1 cellular context compared by ENCODE assay signal in the genomic region with DNA sequence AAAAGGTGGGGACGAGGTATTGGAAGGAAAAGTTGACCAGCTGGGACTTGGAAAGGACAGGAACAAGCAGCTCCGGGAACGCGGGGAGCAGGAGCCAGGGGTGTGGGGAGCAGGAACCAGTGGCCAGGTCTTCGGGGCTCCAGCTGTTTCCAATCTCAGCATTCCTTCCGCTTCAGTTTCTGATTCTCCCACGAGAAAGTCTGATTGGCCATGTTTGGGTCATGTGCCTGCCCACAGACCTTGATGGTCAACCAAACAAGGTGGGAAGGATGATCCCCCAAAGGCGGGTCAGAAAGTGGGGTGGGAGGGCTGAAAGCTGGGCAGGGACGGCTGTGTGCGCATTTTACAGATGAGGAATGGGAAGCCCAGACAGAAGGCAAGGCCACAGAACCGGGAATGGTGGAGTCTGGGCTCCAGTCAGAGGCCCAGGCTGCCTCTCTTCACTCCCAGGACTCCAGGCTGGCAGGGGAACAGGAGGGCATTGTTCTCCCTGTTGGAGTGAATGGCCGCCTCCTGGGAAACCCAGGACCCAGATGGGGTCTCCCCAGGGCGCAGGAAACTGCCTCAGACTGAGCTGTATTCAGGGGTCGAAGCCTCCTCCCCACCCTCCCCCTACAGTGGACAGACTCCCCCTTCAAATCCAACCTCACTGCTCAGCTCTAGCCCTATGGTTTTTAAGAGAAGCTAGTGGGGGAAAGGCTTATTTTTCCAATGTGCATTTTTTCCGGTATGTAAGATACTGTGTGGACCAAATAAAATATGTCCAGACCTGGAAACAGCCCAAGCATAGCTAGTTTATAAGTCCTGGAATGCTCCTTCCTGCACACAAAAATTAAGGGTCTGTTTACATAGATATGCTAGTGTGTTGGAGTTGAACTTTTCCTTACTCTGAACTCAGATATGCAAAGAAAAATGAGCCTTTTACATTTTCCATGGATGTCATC.
TF ChIP-seq lines count a peak whose summit lies in the region.

No MANE protein-coding gene starts in this region.

TF ChIP-seq in HepG2, 621 proteins besides CTCF, POLR2A, EP300 and RAD21 (continued from another document and continues in another):
- TF ChIP-seq, protein P1, sequence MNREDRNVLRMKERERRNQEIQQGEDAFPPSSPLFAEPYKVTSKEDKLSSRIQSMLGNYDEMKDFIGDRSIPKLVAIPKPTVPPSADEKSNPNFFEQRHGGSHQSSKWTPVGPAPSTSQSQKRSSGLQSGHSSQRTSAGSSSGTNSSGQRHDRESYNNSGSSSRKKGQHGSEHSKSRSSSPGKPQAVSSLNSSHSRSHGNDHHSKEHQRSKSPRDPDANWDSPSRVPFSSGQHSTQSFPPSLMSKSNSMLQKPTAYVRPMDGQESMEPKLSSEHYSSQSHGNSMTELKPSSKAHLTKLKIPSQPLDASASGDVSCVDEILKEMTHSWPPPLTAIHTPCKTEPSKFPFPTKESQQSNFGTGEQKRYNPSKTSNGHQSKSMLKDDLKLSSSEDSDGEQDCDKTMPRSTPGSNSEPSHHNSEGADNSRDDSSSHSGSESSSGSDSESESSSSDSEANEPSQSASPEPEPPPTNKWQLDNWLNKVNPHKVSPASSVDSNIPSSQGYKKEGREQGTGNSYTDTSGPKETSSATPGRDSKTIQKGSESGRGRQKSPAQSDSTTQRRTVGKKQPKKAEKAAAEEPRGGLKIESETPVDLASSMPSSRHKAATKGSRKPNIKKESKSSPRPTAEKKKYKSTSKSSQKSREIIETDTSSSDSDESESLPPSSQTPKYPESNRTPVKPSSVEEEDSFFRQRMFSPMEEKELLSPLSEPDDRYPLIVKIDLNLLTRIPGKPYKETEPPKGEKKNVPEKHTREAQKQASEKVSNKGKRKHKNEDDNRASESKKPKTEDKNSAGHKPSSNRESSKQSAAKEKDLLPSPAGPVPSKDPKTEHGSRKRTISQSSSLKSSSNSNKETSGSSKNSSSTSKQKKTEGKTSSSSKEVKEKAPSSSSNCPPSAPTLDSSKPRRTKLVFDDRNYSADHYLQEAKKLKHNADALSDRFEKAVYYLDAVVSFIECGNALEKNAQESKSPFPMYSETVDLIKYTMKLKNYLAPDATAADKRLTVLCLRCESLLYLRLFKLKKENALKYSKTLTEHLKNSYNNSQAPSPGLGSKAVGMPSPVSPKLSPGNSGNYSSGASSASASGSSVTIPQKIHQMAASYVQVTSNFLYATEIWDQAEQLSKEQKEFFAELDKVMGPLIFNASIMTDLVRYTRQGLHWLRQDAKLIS (CRISPR knock-in tag; IDR thresholded peaks at IDR 0.05): no peak
- TF ChIP-seq PCBP1 (IDR thresholded peaks at IDR 0.05; ENCODE audit: borderline replicate concordance, low read depth, low read length) (0 out of 2 replicates have a peak, but pooled peaks have one; percentile 72), ZFP1 (CRISPR knock-in tag; IDR thresholded peaks at IDR 0.05) (no peak), ZSCAN22 (CRISPR knock-in tag; IDR thresholded peaks at IDR 0.05) (no peak), LCORL (IDR thresholded peaks at IDR 0.05) (no peak), LCORL (CRISPR knock-in tag; IDR thresholded peaks at IDR 0.05) (no peak), KMT2A (CRISPR knock-in tag; IDR thresholded peaks at IDR 0.05) (no peak), MTF2 (CRISPR knock-in tag; IDR thresholded peaks at IDR 0.05; ENCODE audit: borderline replicate concordance) (no peak), ZNF20 (CRISPR knock-in tag; IDR thresholded peaks at IDR 0.05) (no peak), CEBPB (IDR thresholded peaks at IDR 0.05; ENCODE audit: borderline replicate concordance, low read depth, low read length) (no peak), SALL1 (CRISPR knock-in tag; IDR thresholded peaks at IDR 0.05) (peak; percentile 10; the same call in 1 of the 2 replicates), CC2D1A (CRISPR knock-in tag; IDR thresholded peaks at IDR 0.05) (no peak), IKZF1 (IDR thresholded peaks at IDR 0.05) (no peak), GTF2F1 (IDR thresholded peaks at IDR 0.05; ENCODE audit: low read length) (no peak), POLR2G (IDR thresholded peaks at IDR 0.05; ENCODE audit: low read depth, low read length) (no peak), ZFAT (CRISPR knock-in tag; conservative IDR thresholded peaks at IDR 0.05) (no peak), KDM5A (IDR thresholded peaks at IDR 0.05; ENCODE audit: borderline replicate concordance, low read length) (no peak), ARNTL (CRISPR knock-in tag; IDR thresholded peaks at IDR 0.05) (no peak)
- TF ChIP-seq, protein P2, sequence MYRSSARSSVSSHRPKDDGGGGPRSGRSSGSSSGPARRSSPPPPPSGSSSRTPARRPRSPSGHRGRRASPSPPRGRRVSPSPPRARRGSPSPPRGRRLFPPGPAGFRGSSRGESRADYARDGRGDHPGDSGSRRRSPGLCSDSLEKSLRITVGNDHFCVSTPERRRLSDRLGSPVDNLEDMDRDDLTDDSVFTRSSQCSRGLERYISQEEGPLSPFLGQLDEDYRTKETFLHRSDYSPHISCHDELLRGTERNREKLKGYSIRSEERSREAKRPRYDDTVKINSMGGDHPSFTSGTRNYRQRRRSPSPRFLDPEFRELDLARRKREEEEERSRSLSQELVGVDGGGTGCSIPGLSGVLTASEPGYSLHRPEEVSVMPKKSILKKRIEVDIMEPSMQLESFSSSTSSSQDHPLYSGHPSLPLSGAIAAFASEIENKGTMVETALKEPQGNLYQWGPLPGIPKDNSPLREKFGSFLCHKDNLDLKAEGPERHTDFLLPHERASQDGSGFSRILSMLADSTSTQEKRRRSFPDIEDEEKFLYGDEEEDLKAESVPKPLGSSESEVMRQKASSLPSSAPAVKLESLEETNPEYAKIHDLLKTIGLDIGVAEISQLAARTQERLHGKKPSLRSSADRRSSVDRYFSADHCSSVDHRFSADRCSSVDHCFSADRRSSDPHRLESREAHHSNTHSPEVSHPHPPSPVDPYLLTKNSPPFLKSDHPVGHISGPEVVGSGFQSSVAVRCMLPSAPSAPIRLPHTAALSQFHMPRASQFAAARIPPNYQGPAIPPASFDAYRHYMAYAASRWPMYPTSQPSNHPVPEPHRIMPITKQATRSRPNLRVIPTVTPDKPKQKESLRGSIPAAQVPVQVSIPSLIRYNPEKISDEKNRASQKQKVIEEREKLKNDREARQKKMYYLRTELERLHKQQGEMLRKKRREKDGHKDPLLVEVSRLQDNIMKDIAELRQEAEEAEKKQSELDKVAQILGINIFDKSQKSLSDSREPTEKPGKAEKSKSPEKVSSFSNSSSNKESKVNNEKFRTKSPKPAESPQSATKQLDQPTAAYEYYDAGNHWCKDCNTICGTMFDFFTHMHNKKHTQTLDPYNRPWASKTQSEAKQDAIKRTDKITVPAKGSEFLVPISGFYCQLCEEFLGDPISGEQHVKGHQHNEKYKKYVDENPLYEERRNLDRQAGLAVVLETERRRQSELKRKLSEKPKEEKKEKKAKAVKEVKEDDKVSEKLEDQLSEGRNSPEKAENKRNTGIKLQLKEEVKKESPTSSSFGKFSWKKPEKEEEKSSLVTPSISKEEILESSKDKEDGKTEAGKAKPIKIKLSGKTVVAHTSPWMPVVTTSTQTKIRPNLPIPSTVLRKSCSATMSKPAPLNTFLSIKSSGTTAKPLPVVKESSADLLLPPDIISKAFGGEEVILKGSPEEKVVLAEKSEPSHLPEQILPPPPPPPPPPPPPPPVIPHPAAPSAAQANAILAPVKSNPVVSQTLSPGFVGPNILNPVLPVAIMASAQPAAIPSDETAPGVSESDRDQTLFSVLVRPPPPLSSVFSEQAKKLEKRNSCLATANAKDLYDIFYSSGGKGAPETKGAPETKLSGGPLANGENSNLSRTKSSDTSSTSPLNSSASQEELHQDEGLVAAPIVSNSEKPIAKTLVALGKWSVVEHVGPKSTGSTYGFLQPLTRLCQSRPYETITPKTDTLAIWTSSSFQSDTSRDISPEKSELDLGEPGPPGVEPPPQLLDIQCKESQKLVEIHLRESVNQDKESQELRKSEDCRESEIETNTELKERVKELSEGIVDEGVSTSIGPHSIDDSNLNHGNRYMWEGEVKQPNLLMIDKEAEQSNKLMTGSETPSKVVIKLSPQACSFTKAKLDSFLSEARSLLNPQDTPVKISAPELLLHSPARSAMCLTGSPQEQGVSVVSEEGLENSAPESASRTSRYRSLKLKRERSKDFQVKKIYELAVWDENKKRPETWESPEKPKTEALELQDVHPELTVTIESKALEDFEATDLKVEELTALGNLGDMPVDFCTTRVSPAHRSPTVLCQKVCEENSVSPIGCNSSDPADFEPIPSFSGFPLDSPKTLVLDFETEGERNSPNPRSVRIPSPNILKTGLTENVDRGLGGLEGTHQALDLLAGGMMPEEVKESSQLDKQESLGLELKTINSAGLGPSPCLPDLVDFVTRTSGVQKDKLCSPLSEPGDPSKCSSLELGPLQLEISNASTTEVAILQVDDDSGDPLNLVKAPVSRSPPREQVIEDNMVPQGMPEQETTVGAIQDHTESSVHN (CRISPR knock-in tag; IDR thresholded peaks at IDR 0.05): no peak
- TF ChIP-seq, protein P3, sequence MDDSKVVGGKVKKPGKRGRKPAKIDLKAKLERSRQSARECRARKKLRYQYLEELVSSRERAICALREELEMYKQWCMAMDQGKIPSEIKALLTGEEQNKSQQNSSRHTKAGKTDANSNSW (CRISPR knock-in tag; IDR thresholded peaks at IDR 0.05; ENCODE audit: borderline replicate concordance): peak; percentile 41; the same call in 1 of the 2 replicates
- TF ChIP-seq, protein P4, sequence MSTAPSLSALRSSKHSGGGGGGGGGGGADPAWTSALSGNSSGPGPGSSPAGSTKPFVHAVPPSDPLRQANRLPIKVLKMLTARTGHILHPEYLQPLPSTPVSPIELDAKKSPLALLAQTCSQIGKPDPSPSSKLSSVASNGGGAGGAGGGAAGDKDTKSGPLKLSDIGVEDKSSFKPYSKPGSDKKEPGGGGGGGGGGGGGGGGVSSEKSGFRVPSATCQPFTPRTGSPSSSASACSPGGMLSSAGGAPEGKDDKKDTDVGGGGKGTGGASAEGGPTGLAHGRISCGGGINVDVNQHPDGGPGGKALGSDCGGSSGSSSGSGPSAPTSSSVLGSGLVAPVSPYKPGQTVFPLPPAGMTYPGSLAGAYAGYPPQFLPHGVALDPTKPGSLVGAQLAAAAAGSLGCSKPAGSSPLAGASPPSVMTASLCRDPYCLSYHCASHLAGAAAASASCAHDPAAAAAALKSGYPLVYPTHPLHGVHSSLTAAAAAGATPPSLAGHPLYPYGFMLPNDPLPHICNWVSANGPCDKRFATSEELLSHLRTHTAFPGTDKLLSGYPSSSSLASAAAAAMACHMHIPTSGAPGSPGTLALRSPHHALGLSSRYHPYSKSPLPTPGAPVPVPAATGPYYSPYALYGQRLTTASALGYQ (CRISPR knock-in tag; IDR thresholded peaks at IDR 0.05): no peak
- TF ChIP-seq, protein P5, sequence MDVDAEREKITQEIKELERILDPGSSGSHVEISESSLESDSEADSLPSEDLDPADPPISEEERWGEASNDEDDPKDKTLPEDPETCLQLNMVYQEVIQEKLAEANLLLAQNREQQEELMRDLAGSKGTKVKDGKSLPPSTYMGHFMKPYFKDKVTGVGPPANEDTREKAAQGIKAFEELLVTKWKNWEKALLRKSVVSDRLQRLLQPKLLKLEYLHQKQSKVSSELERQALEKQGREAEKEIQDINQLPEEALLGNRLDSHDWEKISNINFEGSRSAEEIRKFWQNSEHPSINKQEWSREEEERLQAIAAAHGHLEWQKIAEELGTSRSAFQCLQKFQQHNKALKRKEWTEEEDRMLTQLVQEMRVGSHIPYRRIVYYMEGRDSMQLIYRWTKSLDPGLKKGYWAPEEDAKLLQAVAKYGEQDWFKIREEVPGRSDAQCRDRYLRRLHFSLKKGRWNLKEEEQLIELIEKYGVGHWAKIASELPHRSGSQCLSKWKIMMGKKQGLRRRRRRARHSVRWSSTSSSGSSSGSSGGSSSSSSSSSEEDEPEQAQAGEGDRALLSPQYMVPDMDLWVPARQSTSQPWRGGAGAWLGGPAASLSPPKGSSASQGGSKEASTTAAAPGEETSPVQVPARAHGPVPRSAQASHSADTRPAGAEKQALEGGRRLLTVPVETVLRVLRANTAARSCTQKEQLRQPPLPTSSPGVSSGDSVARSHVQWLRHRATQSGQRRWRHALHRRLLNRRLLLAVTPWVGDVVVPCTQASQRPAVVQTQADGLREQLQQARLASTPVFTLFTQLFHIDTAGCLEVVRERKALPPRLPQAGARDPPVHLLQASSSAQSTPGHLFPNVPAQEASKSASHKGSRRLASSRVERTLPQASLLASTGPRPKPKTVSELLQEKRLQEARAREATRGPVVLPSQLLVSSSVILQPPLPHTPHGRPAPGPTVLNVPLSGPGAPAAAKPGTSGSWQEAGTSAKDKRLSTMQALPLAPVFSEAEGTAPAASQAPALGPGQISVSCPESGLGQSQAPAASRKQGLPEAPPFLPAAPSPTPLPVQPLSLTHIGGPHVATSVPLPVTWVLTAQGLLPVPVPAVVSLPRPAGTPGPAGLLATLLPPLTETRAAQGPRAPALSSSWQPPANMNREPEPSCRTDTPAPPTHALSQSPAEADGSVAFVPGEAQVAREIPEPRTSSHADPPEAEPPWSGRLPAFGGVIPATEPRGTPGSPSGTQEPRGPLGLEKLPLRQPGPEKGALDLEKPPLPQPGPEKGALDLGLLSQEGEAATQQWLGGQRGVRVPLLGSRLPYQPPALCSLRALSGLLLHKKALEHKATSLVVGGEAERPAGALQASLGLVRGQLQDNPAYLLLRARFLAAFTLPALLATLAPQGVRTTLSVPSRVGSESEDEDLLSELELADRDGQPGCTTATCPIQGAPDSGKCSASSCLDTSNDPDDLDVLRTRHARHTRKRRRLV (CRISPR knock-in tag; IDR thresholded peaks at IDR 0.05): no peak
- TF ChIP-seq, protein P6, sequence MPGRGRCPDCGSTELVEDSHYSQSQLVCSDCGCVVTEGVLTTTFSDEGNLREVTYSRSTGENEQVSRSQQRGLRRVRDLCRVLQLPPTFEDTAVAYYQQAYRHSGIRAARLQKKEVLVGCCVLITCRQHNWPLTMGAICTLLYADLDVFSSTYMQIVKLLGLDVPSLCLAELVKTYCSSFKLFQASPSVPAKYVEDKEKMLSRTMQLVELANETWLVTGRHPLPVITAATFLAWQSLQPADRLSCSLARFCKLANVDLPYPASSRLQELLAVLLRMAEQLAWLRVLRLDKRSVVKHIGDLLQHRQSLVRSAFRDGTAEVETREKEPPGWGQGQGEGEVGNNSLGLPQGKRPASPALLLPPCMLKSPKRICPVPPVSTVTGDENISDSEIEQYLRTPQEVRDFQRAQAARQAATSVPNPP (CRISPR knock-in tag; IDR thresholded peaks at IDR 0.05): no peak
